19 cellular contexts compared by ENCODE assay signal in the genomic region with DNA sequence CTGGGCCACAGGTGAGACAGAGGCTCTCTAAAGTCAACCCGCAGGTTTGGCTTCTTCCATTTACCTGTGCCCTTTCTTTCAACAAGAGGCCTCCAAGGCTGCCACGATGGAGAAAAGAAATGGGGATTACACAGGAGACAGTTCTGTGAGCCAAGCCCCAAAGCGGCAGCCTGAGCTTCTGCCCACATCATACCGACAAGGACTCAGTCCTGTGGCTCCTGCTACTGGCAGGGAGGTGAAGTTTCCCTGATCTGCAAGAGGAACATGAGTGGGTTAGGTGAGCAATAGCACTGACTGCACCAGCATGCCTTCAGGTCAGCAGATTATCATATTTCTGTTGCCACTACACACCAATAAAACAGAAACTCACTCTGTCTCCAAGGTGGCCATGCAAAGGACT.
"Had no signal": no experiment of that assay in that cellular context is flagged by ENCODE, and none has a peak within 500 bp of the region (broad histone marks: within the 10 kb centered on the region; RNA-seq: fewer than 3 reads in every experiment).

No MANE protein-coding gene starts in this region.

- H3K27me3 ChIP-seq: esophagus squamous epithelium, neutrophil, right lobe of liver, spleen, transverse colon had no signal

- H3K4me3 ChIP-seq: esophagus squamous epithelium, gastroesophageal sphincter, left ventricle myocardium inferior, lower lobe of right lung, psoas muscle, right lobe of liver, spleen, thoracic aorta, transverse colon had no signal

- H3K36me3 ChIP-seq: esophagus squamous epithelium, gastroesophageal sphincter, left ventricle myocardium inferior, lower lobe of right lung, neutrophil, right lobe of liver, spleen, thoracic aorta, transverse colon had no signal

- H3K9me3 ChIP-seq: psoas muscle, right lobe of liver, thoracic aorta had no signal

- ATAC-seq: gastroesophageal sphincter; lower lobe of right lung; psoas muscle; right lobe of liver; stimulated activated memory B cell treated with anti-CD40 and anti-IgM and Interleukin-4, amounts not matched to agents 10 μg/mL and 1 μg/mL and 100 μg/mL, for 72 hours had no signal

- H3K4me1 ChIP-seq: esophagus squamous epithelium, gastroesophageal sphincter, left ventricle myocardium inferior, lower lobe of right lung, psoas muscle, right lobe of liver, spleen, transverse colon had no signal

- H3K27ac ChIP-seq: esophagus squamous epithelium, gastroesophageal sphincter, left ventricle myocardium inferior, lower lobe of right lung, neutrophil, psoas muscle, right lobe of liver, spleen, thoracic aorta, transverse colon had no signal

- DNase-seq: effector memory CD4-positive, alpha-beta T cell; esophagus squamous epithelium; foreskin fibroblast; glutamatergic neuron; immature natural killer cell; left ventricle myocardium inferior; lower lobe of right lung; psoas muscle; retina; right lobe of liver; spleen; stimulated activated CD4-positive, alpha-beta T cell treated with anti-CD3 and anti-CD28 coated beads, Interleukin-15, amount 100 ng/mL, for 24 hours; stimulated activated CD4-positive, alpha-beta T cell treated with anti-CD3 and anti-CD28 coated beads, Interleukin-1b, Interleukin-23, amount 100 ng/mL, for 48 hours; stimulated activated CD4-positive, alpha-beta T cell treated with anti-CD3 and anti-CD28 coated beads, Interleukin-4, amount 100 ng/mL, for 24 hours; transverse colon had no signal
